In the genomic region with DNA sequence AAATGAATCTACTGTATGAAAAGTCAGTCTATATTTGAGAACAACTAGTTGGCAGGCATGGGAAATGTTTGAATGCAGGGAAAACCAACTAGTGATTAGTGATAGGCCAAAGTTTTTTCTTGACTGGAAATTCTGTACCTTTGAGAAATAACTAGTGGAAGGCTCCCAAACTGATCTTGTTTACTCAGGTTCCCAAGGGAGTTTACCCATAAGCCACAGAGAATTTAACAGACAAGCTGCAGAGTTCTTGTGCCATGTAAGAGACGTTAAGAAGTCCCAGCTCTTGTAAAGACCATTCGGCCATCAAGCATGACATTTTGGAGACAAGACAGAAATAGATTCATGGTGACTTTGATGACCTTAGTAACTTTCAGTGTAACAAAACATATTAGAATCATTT, we compare ENCODE assay signal across 22 cellular contexts.
DNase-seq lines count a peak whose midpoint lies in the region; ATAC-seq and TF ChIP-seq lines count a peak whose summit lies in the region.
"Had no signal": no experiment of that assay in that cellular context is flagged by ENCODE, and none has a peak within 500 bp of the region (broad histone marks: within the 10 kb centered on the region; RNA-seq: fewer than 3 reads in every experiment).

No MANE protein-coding gene starts in this region.

- no peaks in the 10 kb centered on the region for H3K27me3 ChIP-seq in cardiac muscle cell
- H3K27me3 ChIP-seq in left ventricle myocardium inferior (ENCODE audit: low read depth): no peaks in the 10 kb centered on the region
- H3K27me3 ChIP-seq: BLaER1 treated with 17β-estradiol and CSF1 and Interleukin-3, amounts not matched to agents 10 nM and 100 nM had no signal

- TF ChIP-seq CTCF in cardiac muscle cell (IDR thresholded peaks at IDR 0.05; ENCODE audit: low read depth, low read length) (no peak), left ventricle myocardium inferior (IDR thresholded peaks at IDR 0.05; ENCODE audit: borderline replicate concordance) (no peak)

- ATAC-seq in GM18498 (IDR thresholded peaks at IDR 0.05; ENCODE audit: unreplicated experiment) (no peak), HG02885 (IDR thresholded peaks at IDR 0.05; ENCODE audit: poor library complexity, unreplicated experiment) (no peak)
- ATAC-seq: K562, PC-3 had no signal

- H3K36me3 ChIP-seq in cardiac muscle cell: no peaks in the 10 kb centered on the region
- no peaks in the 10 kb centered on the region for H3K36me3 ChIP-seq in left ventricle myocardium inferior
- H3K36me3 ChIP-seq: BLaER1 treated with 17β-estradiol and CSF1 and Interleukin-3, amounts not matched to agents 10 nM and 100 nM had no signal

- no peak for DNase-seq in cardiac muscle cell (ENCODE audit: low read depth in 1 of 2, low spot score in 1 of 2)
- DNase-seq in left ventricle myocardium inferior: no peak
- DNase-seq in NCI-H69 (lab: John Stamatoyannopoulos, UW): peak; percentile 32
- DNase-seq in myocyte (ENCODE audit: low read depth): peak; percentile 17
- no peak for DNase-seq in activated CD8-positive, alpha-beta memory T cell treated with anti-CD3 and anti-CD28 coated beads for 24 hours
- DNase-seq: CD4-positive, alpha-beta T cell; H7; Kasumi-1; MV-4-11; NCI-H1694 treated with DMSO at 0.1 percent for 48 hours; NCI-H2081; NCI-H226; NCI-H510A treated with DMSO at 0.1 percent for 48 hours; NCI-H748 treated with DMSO at 0.1 percent for 48 hours; NK-92 treated with Interleukin-12 subunit alpha and Interleukin-12 subunit beta, amount 100 ng/mL, for 24 hours; PC-3; SK-N-SH; SW 1271 had no signal

- H3K4me3 ChIP-seq in cardiac muscle cell (no peak overlapping the region), left ventricle myocardium inferior (no peak overlapping the region)
- H3K4me3 ChIP-seq: BLaER1 treated with 17β-estradiol and CSF1 and Interleukin-3, amounts not matched to agents 10 nM and 100 nM; K562 had no signal

- peak overlapping the region; percentile 25 for H3K27ac ChIP-seq in cardiac muscle cell
- H3K27ac ChIP-seq in left ventricle myocardium inferior (replicated peaks): no peak overlapping the region
- H3K27ac ChIP-seq: BLaER1 treated with 17β-estradiol and CSF1 and Interleukin-3, amounts not matched to agents 10 nM and 100 nM had no signal

- peaks cover 8% of the 10 kb centered on the region for H3K4me1 ChIP-seq in cardiac muscle cell (ENCODE audit: low read depth)
- H3K4me1 ChIP-seq in left ventricle myocardium inferior: no peaks in the 10 kb centered on the region

- intact Hi-C loops in left ventricle myocardium inferior (cut with micrococcal nuclease): no loop called here

- H3K9me3 ChIP-seq in cardiac muscle cell (ENCODE audit: low read depth): no peaks in the 10 kb centered on the region
- no peaks in the 10 kb centered on the region for H3K9me3 ChIP-seq in left ventricle myocardium inferior (replicated peaks)
- H3K9me3 ChIP-seq: BLaER1 treated with 17β-estradiol and CSF1 and Interleukin-3, amounts not matched to agents 10 nM and 100 nM; SK-N-SH had no signal

Comparison
In these comparisons a context has a peak if more than half of its experiments do, and no peak if none do; other contexts are left out.
1. DNase-seq: peak in NCI-H69 (single experiment) and myocyte (single experiment); none in cardiac muscle cell (0 of 2), left ventricle myocardium inferior (single experiment) and activated CD8-positive, alpha-beta memory T cell treated with anti-CD3 and anti-CD28 coated beads for 24 hours (single experiment).